8 cellular contexts compared by ENCODE assay signal in genomic region chr1:147545133-147545532, GRCh38. TPM values are rescaled to one million over a fixed set of nuclear protein-coding genes. Genes with fewer than 3 reads are reported as not detected.
A peak's percentile ranks its signal among the peaks of the same experiment; 100 is the strongest.
DNase-seq lines count a peak whose midpoint lies in the region; ATAC-seq, FAIRE-seq and TF ChIP-seq lines count a peak whose summit lies in the region.

No MANE protein-coding gene starts in this region.

- no peaks in the 10 kb centered on the region for H4K20me1 ChIP-seq in HepG2 (ENCODE audit: insufficient read depth, low read length)

- H3K4me3 Mint-ChIP-seq in CD4-positive, alpha-beta T cell, result no peak overlapping the region

- ATAC-seq in CD4-positive, alpha-beta T cell (ENCODE audit: poor library complexity), result peak; percentile 80
- ATAC-seq in HG03354 (IDR thresholded peaks at IDR 0.05; ENCODE audit: poor library complexity, severe bottlenecking, unreplicated experiment) (peak; percentile 56), HepG2 (no peak)

- H3K9me3 ChIP-seq in CD4-positive, alpha-beta T cell (ENCODE audit: control insufficient read depth, low read length), result no peaks in the 10 kb centered on the region
- no peaks in the 10 kb centered on the region for H3K9me3 ChIP-seq in HepG2 (ENCODE audit: low read length)

- no peak for FAIRE-seq in HepG2 (lab: Jason Lieb, UNC)

- no peak overlapping the region for H3K4me2 ChIP-seq in HepG2 (ENCODE audit: low read depth, low read length)

- BruUV-seq in HepG2 (replicated peaks; lab: Mats Ljungman, UMichigan), result no TSS peak

- H3K9ac ChIP-seq in HepG2 (ENCODE audit: insufficient read depth, low read depth, low read length), result no peak overlapping the region

- 0% methylated on average over 4 of the region's 6 CpGs for WGBS in HepG2 (ENCODE audit: low lambda C conversion rate)

- TF ChIP-seq POLR2A in HepG2 (IDR thresholded peaks at IDR 0.05; ENCODE audit: insufficient read depth in 1 of 2, low read depth in 2 of 2, low read length in 2 of 2), result no peak

- no peak overlapping the region for H3K4me3 ChIP-seq in retinal pigment epithelial cell (ENCODE audit: low read length)
- no peak overlapping the region for H3K4me3 ChIP-seq in HepG2 (replicated peaks in 1 of 3; ENCODE audit: insufficient read depth in 1 of 3, low read depth in 2 of 3, low read length in 3 of 3)

- no peaks in the 10 kb centered on the region for H3K36me3 ChIP-seq in HepG2 (replicated peaks in 1 of 2; ENCODE audit: control insufficient read depth in 1 of 2, insufficient read depth in 2 of 2, low read length in 2 of 2)

- no peak for TF ChIP-seq CTCF in CD4-positive, alpha-beta T cell (IDR thresholded peaks at IDR 0.05)
- TF ChIP-seq CTCF in retinal pigment epithelial cell (conservative IDR thresholded peaks at IDR 0.05; ENCODE audit: low read depth, low read length) (no peak), HepG2 (CRISPR knock-in tag; IDR thresholded peaks at IDR 0.05) (no peak)

- DNase-seq in CD4-positive, alpha-beta T cell, result peak; percentile 64 to 91 (median 80)
- peak; percentile 70 to 75 for DNase-seq in activated CD4-positive, alpha-beta T cell treated with anti-CD3 and anti-CD28 coated beads for 24 hours (ENCODE audit: low read depth in 2 of 2)
- DNase-seq in dedifferentiated amniotic fluid mesenchymal stem cell (ENCODE audit: extremely low spot score) (peak; percentile 31), retinal pigment epithelial cell (ENCODE audit: low read depth) (peak; percentile 71), HepG2 (ENCODE audit: low spot score) (no peak), NCI-H2171 (lab: John Stamatoyannopoulos, UW) (no peak), SIG-M5 (lab: John Stamatoyannopoulos, UW) (no peak)

- no peaks in the 10 kb centered on the region for H3K36me3 Mint-ChIP-seq in CD4-positive, alpha-beta T cell (ENCODE audit: low read depth)

- peaks cover 18% of the 10 kb centered on the region for H3K4me1 ChIP-seq in HepG2 (ENCODE audit: insufficient read depth, low read length)

- no peaks in the 10 kb centered on the region for H3K9me3 Mint-ChIP-seq in CD4-positive, alpha-beta T cell

- H2AFZ ChIP-seq in HepG2 (ENCODE audit: low read length), result no peak overlapping the region

- TF ChIP-seq RAD21 in HepG2 (CRISPR knock-in tag; IDR thresholded peaks at IDR 0.05), result no peak

- TF ChIP-seq EP300 in HepG2 (IDR thresholded peaks at IDR 0.05; ENCODE audit: low read depth in 2 of 2, low read length in 2 of 2) (no peak), HepG2 (CRISPR knock-in tag; IDR thresholded peaks at IDR 0.05; ENCODE audit: borderline replicate concordance) (no peak)

- no peak overlapping the region for H3K27ac Mint-ChIP-seq in CD4-positive, alpha-beta T cell

- CTCF ChIA-PET in CD4-positive, alpha-beta T cell (lab: Charles Lee), result interaction anchor here (0.8 to 3.5 kb wide), 4 partner anchors 25 to 54 kb away, joined by 3 to 13 read pairs (median 3); no protein-coding TSS in a partner anchor
- CTCF ChIA-PET in HepG2 (lab: Yijun Ruan, JAX; ENCODE audit: low intra/inter-chr PET ratio, low total read pairs), result no interaction called here

- peaks cover 71% of the 10 kb centered on the region for H3K4me1 Mint-ChIP-seq in CD4-positive, alpha-beta T cell (ENCODE audit: low read depth)

- no peak overlapping the region for H3K27ac ChIP-seq in CD4-positive, alpha-beta T cell (ENCODE audit: low read depth, low read length)
- no peak overlapping the region for H3K27ac ChIP-seq in HepG2 (ENCODE audit: extremely low read length, insufficient read depth, low read length)

- no peaks in the 10 kb centered on the region for H3K27me3 Mint-ChIP-seq in CD4-positive, alpha-beta T cell

- in situ Hi-C loops in HepG2 (cut with HindIII; ENCODE audit: extremely low pct_ligation_motif_present, low pct_unique_long_range_greater_than_20kb), result no loop called here

- POLR2A ChIA-PET in CD4-positive, alpha-beta T cell (lab: Charles Lee), result interaction anchor here (0.8 to 8.0 kb wide), 10 partner anchors 9 to 125 kb away, joined by 3 to 194 read pairs (median 6); partner anchors contain the start of gene ACP6
- POLR2A ChIA-PET in HepG2 (lab: Yijun Ruan, JAX), result no interaction called here

- intact Hi-C loops in CD4-positive, alpha-beta T cell (cut with DNase I, micrococcal nuclease), result loop anchor here in 1 of 2 experiments (1.0 kb wide), 1 partner anchor 53 kb away; no protein-coding TSS in a partner anchor
- intact Hi-C loops in HepG2 (cut with micrococcal nuclease; ENCODE audit: unreplicated experiment), result no loop called here

- no peaks in the 10 kb centered on the region for H3K27me3 ChIP-seq in CD4-positive, alpha-beta T cell (ENCODE audit: control insufficient read depth, insufficient read depth, low read length)
- H3K27me3 ChIP-seq in HepG2 (ENCODE audit: control insufficient read depth in 1 of 2, insufficient read depth in 2 of 2, low read length in 2 of 2), result peaks cover 0 to 13% of the 10 kb centered on the region in 2 experiments; a peak in 2 of 5 replicates

- no peaks in the 10 kb centered on the region for H3K79me2 ChIP-seq in HepG2 (ENCODE audit: insufficient read depth, low read length)

TF ChIP-seq in HepG2, 621 proteins besides CTCF, POLR2A, EP300 and RAD21:
- TF ChIP-seq ZNF558 (CRISPR knock-in tag; IDR thresholded peaks at IDR 0.05; ENCODE audit: borderline replicate concordance) (no peak), ZNF33B (CRISPR knock-in tag; IDR thresholded peaks at IDR 0.05) (no peak), DMAP1 (CRISPR knock-in tag; IDR thresholded peaks at IDR 0.05) (no peak), PCBP2 (optimal IDR thresholded peaks at IDR 0.05; ENCODE audit: low read depth, low read length, poor library complexity, severe bottlenecking) (no peak), IKZF4 (CRISPR knock-in tag; IDR thresholded peaks at IDR 0.05; ENCODE audit: borderline replicate concordance, low read depth, not compliant biosample characterization) (no peak), ZNF766 (CRISPR knock-in tag; IDR thresholded peaks at IDR 0.05; ENCODE audit: borderline replicate concordance) (no peak)

RNA-seq across cellular contexts. Expression of gene BCL9, which starts 3.8 kb away (rescaled TPM):
- total RNA-seq in CD4-positive, alpha-beta T cell, result 1 to 10 TPM; 9.2 TPM
- 3.1 and 4.6 TPM in 2 replicates for total RNA-seq in HepG2 (2016; rRNA removed; fragmentation: Illumina TruSeq; extraction: Trizol)
- 1.0 and 2.3 TPM in 2 replicates for total RNA-seq in HepG2 (2016; cell fraction: cytosol; rRNA removed; fragmentation: Illumina TruSeq; extraction: Trizol; ENCODE audit: low read depth)
- 3.6 and 3.8 TPM in 2 replicates for total RNA-seq in HepG2 (2016; cell fraction: insoluble cytoplasmic fraction; rRNA removed; fragmentation: Illumina TruSeq; extraction: Trizol)
- total RNA-seq in HepG2 (2016; cell fraction: membrane; rRNA removed; fragmentation: Illumina TruSeq; extraction: Trizol), result 3.3 and 3.4 TPM in 2 replicates
- total RNA-seq in HepG2 (2016; cell fraction: nucleus; rRNA removed; fragmentation: Illumina TruSeq; extraction: Trizol), result 4.0 and 4.8 TPM in 2 replicates
- 2.9 and 3.6 TPM in 2 replicates for polyA plus RNA-seq in HepG2 (2011; rRNA removed)
- polyA plus RNA-seq in HepG2 (2011; cell fraction: cytosol; rRNA removed), result 2.6 and 3.1 TPM in 2 replicates
- 4.5 and 4.7 TPM in 2 replicates for polyA plus RNA-seq in HepG2 (2011; cell fraction: nucleus; rRNA removed)
- polyA plus RNA-seq in HepG2 (2012), result 4.8 and 5.5 TPM in 2 replicates
- polyA plus RNA-seq in HepG2 (2016; cell fraction: cytosol; fragmentation: Illumina TruSeq; extraction: Trizol; ENCODE audit: low read depth), result 0.62 and 0.75 TPM in 2 replicates
- polyA plus RNA-seq in HepG2 (2016; cell fraction: insoluble cytoplasmic fraction; fragmentation: Illumina TruSeq; extraction: Trizol; ENCODE audit: low read depth), result 5.5 and 7.0 TPM in 2 replicates
- polyA plus RNA-seq in HepG2 (2016; cell fraction: membrane; fragmentation: Illumina TruSeq; extraction: Trizol; ENCODE audit: low read depth), result 2.7 and 2.8 TPM in 2 replicates
- polyA plus RNA-seq in HepG2 (2016; cell fraction: nucleus; fragmentation: Illumina TruSeq; extraction: Trizol; ENCODE audit: insufficient read depth, low read depth), result 7.1 and 10.3 TPM in 2 replicates
- 3.3 and 4.9 TPM in 2 replicates for polyA minus RNA-seq in HepG2 (2011; rRNA and poly(A)+ RNA removed; ENCODE audit: low replicate concordance)
- 3.7 and 3.9 TPM in 2 replicates for polyA minus RNA-seq in HepG2 (2011; cell fraction: cytosol; rRNA and poly(A)+ RNA removed)
- polyA minus RNA-seq in HepG2 (2011; cell fraction: nucleus; rRNA and poly(A)+ RNA removed), result 5.7 and 7.3 TPM in 2 replicates

Comparison
In these comparisons a context has a peak if more than half of its experiments do, and no peak if none do; other contexts are left out.
1. DNase-seq: peak in CD4-positive, alpha-beta T cell (10 of 10), activated CD4-positive, alpha-beta T cell treated with anti-CD3 and anti-CD28 coated beads for 24 hours (2 of 2), dedifferentiated amniotic fluid mesenchymal stem cell (single experiment) and retinal pigment epithelial cell (single experiment); none in HepG2 (single experiment), NCI-H2171 (single experiment) and SIG-M5 (single experiment).